3 cellular contexts compared by ENCODE assay signal in the genomic region with DNA sequence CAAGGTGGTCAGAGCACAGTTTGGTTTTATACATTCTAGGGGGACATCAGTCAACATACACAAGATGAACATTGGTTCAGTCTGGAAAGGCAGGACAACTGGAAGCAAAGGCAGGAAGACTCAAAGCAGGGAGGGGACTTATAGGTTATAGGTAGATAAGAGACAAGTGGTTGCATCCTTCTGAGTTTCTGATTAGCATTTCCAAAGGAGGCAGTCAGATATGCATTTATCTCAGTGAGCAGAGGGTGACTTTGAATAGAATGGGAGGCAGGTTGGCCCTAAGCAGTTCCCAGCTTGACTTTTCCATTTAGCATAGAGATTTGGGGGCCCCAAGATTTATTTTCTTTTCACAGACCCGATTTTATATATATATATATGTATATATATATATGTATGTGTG. TPM values are rescaled to one million over a fixed set of nuclear protein-coding genes. Genes with fewer than 3 reads are reported as not detected.
"Had no signal": no experiment of that assay in that cellular context is flagged by ENCODE, and none has a peak within 500 bp of the region (broad histone marks: within the 10 kb centered on the region; RNA-seq: fewer than 3 reads in every experiment).

No MANE protein-coding gene starts in this region.

RNA-seq across cellular contexts. Expression of a gene that starts 58.3 kb away (rescaled TPM):
- total RNA-seq: OCI-LY7, PC-3, SK-MEL-5 had no signal
